Comparison of ENCODE assay signal across 1 cellular context in the genomic region with DNA sequence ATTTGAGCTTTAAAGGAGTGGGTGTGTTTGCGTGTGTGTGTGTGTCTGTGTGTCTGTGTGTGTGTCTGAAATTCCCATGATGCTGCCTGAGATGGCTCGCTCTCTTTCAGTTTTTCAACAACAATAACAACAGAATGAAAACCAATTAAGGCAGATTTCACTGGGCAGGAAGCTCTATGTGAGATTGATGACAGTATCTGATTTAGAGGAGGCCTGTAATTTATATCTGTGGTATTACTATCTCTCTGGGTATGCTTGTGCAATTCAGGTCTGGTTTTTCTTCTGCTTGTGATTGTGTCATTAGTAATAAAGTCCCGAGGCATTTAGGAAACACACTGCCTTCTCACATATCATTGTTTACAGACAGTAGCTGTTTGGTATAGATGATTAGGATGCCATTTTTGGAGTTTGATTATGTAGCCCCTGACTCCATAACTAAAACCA.
TF ChIP-seq lines count a peak whose summit lies in the region.

No MANE protein-coding gene starts in this region.

TF ChIP-seq in K562, 482 proteins besides CTCF, POLR2A, EP300 and RAD21 (continued from another document and continues in another):
- TF ChIP-seq, protein P1, sequence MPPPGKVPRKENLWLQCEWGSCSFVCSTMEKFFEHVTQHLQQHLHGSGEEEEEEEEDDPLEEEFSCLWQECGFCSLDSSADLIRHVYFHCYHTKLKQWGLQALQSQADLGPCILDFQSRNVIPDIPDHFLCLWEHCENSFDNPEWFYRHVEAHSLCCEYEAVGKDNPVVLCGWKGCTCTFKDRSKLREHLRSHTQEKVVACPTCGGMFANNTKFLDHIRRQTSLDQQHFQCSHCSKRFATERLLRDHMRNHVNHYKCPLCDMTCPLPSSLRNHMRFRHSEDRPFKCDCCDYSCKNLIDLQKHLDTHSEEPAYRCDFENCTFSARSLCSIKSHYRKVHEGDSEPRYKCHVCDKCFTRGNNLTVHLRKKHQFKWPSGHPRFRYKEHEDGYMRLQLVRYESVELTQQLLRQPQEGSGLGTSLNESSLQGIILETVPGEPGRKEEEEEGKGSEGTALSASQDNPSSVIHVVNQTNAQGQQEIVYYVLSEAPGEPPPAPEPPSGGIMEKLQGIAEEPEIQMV (tag; conservative IDR thresholded peaks at IDR 0.05; ENCODE audit: low read depth), result no peak
- no peak for TF ChIP-seq NBN (IDR thresholded peaks at IDR 0.05; ENCODE audit: low read depth)
- TF ChIP-seq HEY1 (CRISPR knock-in tag; IDR thresholded peaks at IDR 0.05; ENCODE audit: borderline replicate concordance), result no peak
- TF ChIP-seq ZKSCAN8 (CRISPR knock-in tag; IDR thresholded peaks at IDR 0.05), result no peak
- no peak for TF ChIP-seq ARID2 (IDR thresholded peaks at IDR 0.05)
- TF ChIP-seq RAD51 (IDR thresholded peaks at IDR 0.05; ENCODE audit: borderline replicate concordance, low read depth), result no peak
- no peak for TF ChIP-seq CREB1 (IDR thresholded peaks at IDR 0.05)
- no peak for TF ChIP-seq CREB1 (CRISPR knock-in tag; IDR thresholded peaks at IDR 0.05)
- no peak for TF ChIP-seq IRF2 (CRISPR knock-in tag; IDR thresholded peaks at IDR 0.05)
- no peak for TF ChIP-seq TOE1 (IDR thresholded peaks at IDR 0.05; ENCODE audit: borderline replicate concordance)
- no peak for TF ChIP-seq TOE1 (CRISPR knock-in tag; IDR thresholded peaks at IDR 0.05; ENCODE audit: borderline replicate concordance, low read depth)
- TF ChIP-seq MEIS2 (IDR thresholded peaks at IDR 0.05; ENCODE audit: partially characterized antibody), result peak; percentile 92
- TF ChIP-seq CBFA2T2 (conservative IDR thresholded peaks at IDR 0.05), result peak; percentile 19; the same call in 1 of the 2 replicates
- no peak for TF ChIP-seq KDM4B (IDR thresholded peaks at IDR 0.05; ENCODE audit: borderline replicate concordance in 2 of 2, low read depth in 1 of 2)
- TF ChIP-seq NCOR1 (IDR thresholded peaks at IDR 0.05), result peak; percentile 24; the same call in 1 of the 2 replicates
- TF ChIP-seq, protein P2, sequence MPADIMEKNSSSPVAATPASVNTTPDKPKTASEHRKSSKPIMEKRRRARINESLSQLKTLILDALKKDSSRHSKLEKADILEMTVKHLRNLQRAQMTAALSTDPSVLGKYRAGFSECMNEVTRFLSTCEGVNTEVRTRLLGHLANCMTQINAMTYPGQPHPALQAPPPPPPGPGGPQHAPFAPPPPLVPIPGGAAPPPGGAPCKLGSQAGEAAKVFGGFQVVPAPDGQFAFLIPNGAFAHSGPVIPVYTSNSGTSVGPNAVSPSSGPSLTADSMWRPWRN (IDR thresholded peaks at IDR 0.05; ENCODE audit: low read depth), result no peak
- TF ChIP-seq, protein P3, sequence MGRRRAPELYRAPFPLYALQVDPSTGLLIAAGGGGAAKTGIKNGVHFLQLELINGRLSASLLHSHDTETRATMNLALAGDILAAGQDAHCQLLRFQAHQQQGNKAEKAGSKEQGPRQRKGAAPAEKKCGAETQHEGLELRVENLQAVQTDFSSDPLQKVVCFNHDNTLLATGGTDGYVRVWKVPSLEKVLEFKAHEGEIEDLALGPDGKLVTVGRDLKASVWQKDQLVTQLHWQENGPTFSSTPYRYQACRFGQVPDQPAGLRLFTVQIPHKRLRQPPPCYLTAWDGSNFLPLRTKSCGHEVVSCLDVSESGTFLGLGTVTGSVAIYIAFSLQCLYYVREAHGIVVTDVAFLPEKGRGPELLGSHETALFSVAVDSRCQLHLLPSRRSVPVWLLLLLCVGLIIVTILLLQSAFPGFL (CRISPR knock-in tag; IDR thresholded peaks at IDR 0.05), result no peak
- TF ChIP-seq, protein P4, sequence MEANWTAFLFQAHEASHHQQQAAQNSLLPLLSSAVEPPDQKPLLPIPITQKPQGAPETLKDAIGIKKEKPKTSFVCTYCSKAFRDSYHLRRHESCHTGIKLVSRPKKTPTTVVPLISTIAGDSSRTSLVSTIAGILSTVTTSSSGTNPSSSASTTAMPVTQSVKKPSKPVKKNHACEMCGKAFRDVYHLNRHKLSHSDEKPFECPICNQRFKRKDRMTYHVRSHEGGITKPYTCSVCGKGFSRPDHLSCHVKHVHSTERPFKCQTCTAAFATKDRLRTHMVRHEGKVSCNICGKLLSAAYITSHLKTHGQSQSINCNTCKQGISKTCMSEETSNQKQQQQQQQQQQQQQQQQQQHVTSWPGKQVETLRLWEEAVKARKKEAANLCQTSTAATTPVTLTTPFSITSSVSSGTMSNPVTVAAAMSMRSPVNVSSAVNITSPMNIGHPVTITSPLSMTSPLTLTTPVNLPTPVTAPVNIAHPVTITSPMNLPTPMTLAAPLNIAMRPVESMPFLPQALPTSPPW (CRISPR knock-in tag; IDR thresholded peaks at IDR 0.05), result no peak
- TF ChIP-seq CHD4 (IDR thresholded peaks at IDR 0.05; ENCODE audit: insufficient read depth, insufficient replicate concordance, low read depth, low read length, poor library complexity, severe bottlenecking), result no peak
- no peak for TF ChIP-seq FOXJ3 (CRISPR knock-in tag; IDR thresholded peaks at IDR 0.05)
- TF ChIP-seq KHSRP (IDR thresholded peaks at IDR 0.05), result no peak
- TF ChIP-seq, protein P5, sequence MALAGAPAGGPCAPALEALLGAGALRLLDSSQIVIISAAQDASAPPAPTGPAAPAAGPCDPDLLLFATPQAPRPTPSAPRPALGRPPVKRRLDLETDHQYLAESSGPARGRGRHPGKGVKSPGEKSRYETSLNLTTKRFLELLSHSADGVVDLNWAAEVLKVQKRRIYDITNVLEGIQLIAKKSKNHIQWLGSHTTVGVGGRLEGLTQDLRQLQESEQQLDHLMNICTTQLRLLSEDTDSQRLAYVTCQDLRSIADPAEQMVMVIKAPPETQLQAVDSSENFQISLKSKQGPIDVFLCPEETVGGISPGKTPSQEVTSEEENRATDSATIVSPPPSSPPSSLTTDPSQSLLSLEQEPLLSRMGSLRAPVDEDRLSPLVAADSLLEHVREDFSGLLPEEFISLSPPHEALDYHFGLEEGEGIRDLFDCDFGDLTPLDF (CRISPR knock-in tag; IDR thresholded peaks at IDR 0.05), result no peak
- TF ChIP-seq, protein P6, sequence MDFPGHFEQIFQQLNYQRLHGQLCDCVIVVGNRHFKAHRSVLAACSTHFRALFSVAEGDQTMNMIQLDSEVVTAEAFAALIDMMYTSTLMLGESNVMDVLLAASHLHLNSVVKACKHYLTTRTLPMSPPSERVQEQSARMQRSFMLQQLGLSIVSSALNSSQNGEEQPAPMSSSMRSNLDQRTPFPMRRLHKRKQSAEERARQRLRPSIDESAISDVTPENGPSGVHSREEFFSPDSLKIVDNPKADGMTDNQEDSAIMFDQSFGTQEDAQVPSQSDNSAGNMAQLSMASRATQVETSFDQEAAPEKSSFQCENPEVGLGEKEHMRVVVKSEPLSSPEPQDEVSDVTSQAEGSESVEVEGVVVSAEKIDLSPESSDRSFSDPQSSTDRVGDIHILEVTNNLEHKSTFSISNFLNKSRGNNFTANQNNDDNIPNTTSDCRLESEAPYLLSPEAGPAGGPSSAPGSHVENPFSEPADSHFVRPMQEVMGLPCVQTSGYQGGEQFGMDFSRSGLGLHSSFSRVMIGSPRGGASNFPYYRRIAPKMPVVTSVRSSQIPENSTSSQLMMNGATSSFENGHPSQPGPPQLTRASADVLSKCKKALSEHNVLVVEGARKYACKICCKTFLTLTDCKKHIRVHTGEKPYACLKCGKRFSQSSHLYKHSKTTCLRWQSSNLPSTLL (IDR thresholded peaks at IDR 0.05), result no peak
- peak; percentile 53; the same call in 1 of the 2 replicates for TF ChIP-seq SOX6 (IDR thresholded peaks at IDR 0.05)
- TF ChIP-seq CC2D1A (IDR thresholded peaks at IDR 0.05), result no peak
- peak; percentile 70; the same call in 1 of the 2 replicates for TF ChIP-seq MECOM (CRISPR knock-in tag; IDR thresholded peaks at IDR 0.05)
- TF ChIP-seq, protein P7, sequence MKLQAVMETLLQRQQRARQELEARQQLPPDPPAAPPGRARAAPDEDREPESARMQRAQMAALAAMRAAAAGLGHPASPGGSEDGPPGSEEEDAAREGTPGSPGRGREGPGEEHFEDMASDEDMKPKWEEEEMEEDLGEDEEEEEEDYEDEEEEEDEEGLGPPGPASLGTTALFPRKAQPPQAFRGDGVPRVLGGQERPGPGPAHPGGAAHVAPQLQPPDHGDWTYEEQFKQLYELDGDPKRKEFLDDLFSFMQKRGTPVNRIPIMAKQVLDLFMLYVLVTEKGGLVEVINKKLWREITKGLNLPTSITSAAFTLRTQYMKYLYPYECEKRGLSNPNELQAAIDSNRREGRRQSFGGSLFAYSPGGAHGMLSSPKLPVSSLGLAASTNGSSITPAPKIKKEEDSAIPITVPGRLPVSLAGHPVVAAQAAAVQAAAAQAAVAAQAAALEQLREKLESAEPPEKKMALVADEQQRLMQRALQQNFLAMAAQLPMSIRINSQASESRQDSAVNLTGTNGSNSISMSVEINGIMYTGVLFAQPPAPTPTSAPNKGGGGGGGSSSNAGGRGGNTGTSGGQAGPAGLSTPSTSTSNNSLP (IDR thresholded peaks at IDR 0.05; ENCODE audit: borderline replicate concordance, low read depth, low read length), result 0 out of 2 replicates have a peak, but pooled peaks have one; percentile 29
- no peak for TF ChIP-seq ZNF274 (IDR thresholded peaks at IDR 0.05; ENCODE audit: borderline replicate concordance, low read depth, low read length)
- TF ChIP-seq HDAC2 (IDR thresholded peaks at IDR 0.05), result peak; percentile 56; the same call in 1 of the 2 replicates
- TF ChIP-seq, protein P8, sequence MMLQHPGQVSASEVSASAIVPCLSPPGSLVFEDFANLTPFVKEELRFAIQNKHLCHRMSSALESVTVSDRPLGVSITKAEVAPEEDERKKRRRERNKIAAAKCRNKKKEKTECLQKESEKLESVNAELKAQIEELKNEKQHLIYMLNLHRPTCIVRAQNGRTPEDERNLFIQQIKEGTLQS (IDR thresholded peaks at IDR 0.05), result 0 out of 2 replicates have a peak, but pooled peaks have one; percentile 16
- TF ChIP-seq, protein P8 (CRISPR knock-in tag; conservative IDR thresholded peaks at IDR 0.05), result no peak
- TF ChIP-seq, protein P9, sequence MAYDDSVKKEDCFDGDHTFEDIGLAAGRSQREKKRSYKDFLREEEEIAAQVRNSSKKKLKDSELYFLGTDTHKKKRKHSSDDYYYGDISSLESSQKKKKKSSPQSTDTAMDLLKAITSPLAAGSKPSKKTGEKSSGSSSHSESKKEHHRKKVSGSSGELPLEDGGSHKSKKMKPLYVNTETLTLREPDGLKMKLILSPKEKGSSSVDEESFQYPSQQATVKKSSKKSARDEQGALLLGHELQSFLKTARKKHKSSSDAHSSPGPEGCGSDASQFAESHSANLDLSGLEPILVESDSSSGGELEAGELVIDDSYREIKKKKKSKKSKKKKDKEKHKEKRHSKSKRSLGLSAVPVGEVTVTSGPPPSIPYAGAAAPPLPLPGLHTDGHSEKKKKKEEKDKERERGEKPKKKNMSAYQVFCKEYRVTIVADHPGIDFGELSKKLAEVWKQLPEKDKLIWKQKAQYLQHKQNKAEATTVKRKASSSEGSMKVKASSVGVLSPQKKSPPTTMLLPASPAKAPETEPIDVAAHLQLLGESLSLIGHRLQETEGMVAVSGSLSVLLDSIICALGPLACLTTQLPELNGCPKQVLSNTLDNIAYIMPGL (CRISPR knock-in tag; IDR thresholded peaks at IDR 0.05), result no peak
- peak in 1 of 2 experiments; percentile 59; a peak in 1 of 4 replicates for TF ChIP-seq TEAD1 (CRISPR knock-in tag; IDR thresholded peaks at IDR 0.05)
- TF ChIP-seq GABPA (tag; conservative IDR thresholded peaks at IDR 0.05; ENCODE audit: low read depth), result peak; percentile 45; the same call in 1 of the 2 replicates
- no peak for TF ChIP-seq ZKSCAN1 (IDR thresholded peaks at IDR 0.05; ENCODE audit: low read depth, low read length)
- TF ChIP-seq, protein P10, sequence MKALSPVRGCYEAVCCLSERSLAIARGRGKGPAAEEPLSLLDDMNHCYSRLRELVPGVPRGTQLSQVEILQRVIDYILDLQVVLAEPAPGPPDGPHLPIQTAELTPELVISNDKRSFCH (CRISPR knock-in tag; IDR thresholded peaks at IDR 0.05), result no peak
- TF ChIP-seq, protein P10 (tag; IDR thresholded peaks at IDR 0.05), result no peak
- no peak for TF ChIP-seq ZNF586 (CRISPR knock-in tag; conservative IDR thresholded peaks at IDR 0.05)
- TF ChIP-seq BMI1 (IDR thresholded peaks at IDR 0.05; ENCODE audit: low read length), result no peak
- TF ChIP-seq, protein P11, sequence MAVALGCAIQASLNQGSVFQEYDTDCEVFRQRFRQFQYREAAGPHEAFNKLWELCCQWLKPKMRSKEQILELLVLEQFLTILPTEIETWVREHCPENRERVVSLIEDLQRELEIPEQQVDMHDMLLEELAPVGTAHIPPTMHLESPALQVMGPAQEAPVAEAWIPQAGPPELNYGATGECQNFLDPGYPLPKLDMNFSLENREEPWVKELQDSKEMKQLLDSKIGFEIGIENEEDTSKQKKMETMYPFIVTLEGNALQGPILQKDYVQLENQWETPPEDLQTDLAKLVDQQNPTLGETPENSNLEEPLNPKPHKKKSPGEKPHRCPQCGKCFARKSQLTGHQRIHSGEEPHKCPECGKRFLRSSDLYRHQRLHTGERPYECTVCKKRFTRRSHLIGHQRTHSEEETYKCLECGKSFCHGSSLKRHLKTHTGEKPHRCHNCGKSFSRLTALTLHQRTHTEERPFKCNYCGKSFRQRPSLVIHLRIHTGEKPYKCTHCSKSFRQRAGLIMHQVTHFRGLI (CRISPR knock-in tag; IDR thresholded peaks at IDR 0.05), result no peak
- 0 out of 2 replicates have a peak, but pooled peaks have one; percentile 20 for TF ChIP-seq MEF2D (tag; conservative IDR thresholded peaks at IDR 0.05; ENCODE audit: low read depth)
- TF ChIP-seq, protein P12, sequence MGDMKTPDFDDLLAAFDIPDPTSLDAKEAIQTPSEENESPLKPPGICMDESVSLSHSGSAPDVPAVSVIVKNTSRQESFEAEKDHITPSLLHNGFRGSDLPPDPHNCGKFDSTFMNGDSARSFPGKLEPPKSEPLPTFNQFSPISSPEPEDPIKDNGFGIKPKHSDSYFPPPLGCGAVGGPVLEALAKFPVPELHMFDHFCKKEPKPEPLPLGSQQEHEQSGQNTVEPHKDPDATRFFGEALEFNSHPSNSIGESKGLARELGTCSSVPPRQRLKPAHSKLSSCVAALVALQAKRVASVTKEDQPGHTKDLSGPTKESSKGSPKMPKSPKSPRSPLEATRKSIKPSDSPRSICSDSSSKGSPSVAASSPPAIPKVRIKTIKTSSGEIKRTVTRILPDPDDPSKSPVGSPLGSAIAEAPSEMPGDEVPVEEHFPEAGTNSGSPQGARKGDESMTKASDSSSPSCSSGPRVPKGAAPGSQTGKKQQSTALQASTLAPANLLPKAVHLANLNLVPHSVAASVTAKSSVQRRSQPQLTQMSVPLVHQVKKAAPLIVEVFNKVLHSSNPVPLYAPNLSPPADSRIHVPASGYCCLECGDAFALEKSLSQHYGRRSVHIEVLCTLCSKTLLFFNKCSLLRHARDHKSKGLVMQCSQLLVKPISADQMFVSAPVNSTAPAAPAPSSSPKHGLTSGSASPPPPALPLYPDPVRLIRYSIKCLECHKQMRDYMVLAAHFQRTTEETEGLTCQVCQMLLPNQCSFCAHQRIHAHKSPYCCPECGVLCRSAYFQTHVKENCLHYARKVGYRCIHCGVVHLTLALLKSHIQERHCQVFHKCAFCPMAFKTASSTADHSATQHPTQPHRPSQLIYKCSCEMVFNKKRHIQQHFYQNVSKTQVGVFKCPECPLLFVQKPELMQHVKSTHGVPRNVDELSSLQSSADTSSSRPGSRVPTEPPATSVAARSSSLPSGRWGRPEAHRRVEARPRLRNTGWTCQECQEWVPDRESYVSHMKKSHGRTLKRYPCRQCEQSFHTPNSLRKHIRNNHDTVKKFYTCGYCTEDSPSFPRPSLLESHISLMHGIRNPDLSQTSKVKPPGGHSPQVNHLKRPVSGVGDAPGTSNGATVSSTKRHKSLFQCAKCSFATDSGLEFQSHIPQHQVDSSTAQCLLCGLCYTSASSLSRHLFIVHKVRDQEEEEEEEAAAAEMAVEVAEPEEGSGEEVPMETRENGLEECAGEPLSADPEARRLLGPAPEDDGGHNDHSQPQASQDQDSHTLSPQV (IDR thresholded peaks at IDR 0.05), result no peak
- TF ChIP-seq C11orf30 (IDR thresholded peaks at IDR 0.05; ENCODE audit: low read depth), result no peak
